ENCODE assay signal across 21 cellular contexts in the genomic region with DNA sequence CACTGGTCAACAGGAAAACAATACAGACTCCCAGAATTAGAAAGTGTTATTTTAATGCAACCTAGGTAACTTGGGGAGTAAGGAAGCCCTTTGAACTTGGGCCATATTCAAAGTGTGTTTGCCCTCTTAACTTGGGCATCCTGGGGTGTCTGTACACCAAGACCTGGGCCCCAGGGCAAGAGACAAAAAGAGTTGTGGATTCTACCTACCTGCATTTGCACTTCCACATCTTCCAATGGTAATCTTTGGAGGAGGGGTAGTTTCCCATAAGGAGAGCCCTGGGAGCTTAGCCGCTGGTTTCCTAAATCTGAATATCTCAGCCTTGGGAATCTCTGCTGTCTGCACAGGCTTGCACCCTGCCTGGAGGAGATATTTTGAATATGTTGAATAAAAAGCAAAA. TPM values are rescaled to one million over a fixed set of nuclear protein-coding genes. Genes with fewer than 3 reads are reported as not detected.
DNase-seq lines count a peak whose midpoint lies in the region; ATAC-seq and TF ChIP-seq lines count a peak whose summit lies in the region.
"Had no signal": no experiment of that assay in that cellular context is flagged by ENCODE, and none has a peak within 500 bp of the region (broad histone marks: within the 10 kb centered on the region; RNA-seq: fewer than 3 reads in every experiment).

No MANE protein-coding gene starts in this region.

- no peak overlapping the region for H2BK5ac ChIP-seq in H9 (ENCODE audit: insufficient read length, low read length)
- no peak overlapping the region for H2BK5ac ChIP-seq in mesendoderm (ENCODE audit: low read length)

- H3K79me2 ChIP-seq in H9 (ENCODE audit: insufficient read depth, low read length) (no peaks in the 10 kb centered on the region), smooth muscle cell (ENCODE audit: low read depth) (no peaks in the 10 kb centered on the region), mesendoderm (ENCODE audit: control insufficient read depth, insufficient read depth, low read length) (no peaks in the 10 kb centered on the region)

- H3K18ac ChIP-seq in H9 (ENCODE audit: insufficient read length, low read depth, low read length): no peak overlapping the region
- no peak overlapping the region for H3K18ac ChIP-seq in mesendoderm (ENCODE audit: low read length)

- peak; percentile 28 for ATAC-seq in WTC11
- no peak for ATAC-seq in naive thymus-derived CD8-positive, alpha-beta T cell
- no peak for ATAC-seq in HG03469 (IDR thresholded peaks at IDR 0.05; ENCODE audit: unreplicated experiment)

- no peaks in the 10 kb centered on the region for H3F3A ChIP-seq in smooth muscle cell (ENCODE audit: low read depth)

- peak overlapping the region in 8 of 11 experiments; percentile 42 to 66 (median 56); a peak in 15 of 22 replicates for H3K4me2 ChIP-seq in BLaER1 treated with 17β-estradiol and CSF1 and Interleukin-3, amounts not matched to agents 10 nM and 100 nM
- H3K4me2 ChIP-seq in H9 (ENCODE audit: insufficient read depth, insufficient read length, low read length) (no peak overlapping the region), smooth muscle cell (no peak overlapping the region), mesendoderm (ENCODE audit: low read length) (no peak overlapping the region)
- H3K4me2 ChIP-seq: KMS-11 had no signal

- H3K14ac ChIP-seq in H9 (ENCODE audit: insufficient read depth, low read length): no peak overlapping the region

- CTCF ChIA-PET in WTC11 (lab: Charles Lee): interaction anchor here (1.2 to 3.3 kb wide), 4 partner anchors 10 to 56 kb away, joined by 3 to 20 read pairs (median 8); no protein-coding TSS in a partner anchor

- H3K23ac ChIP-seq in H9 (ENCODE audit: insufficient read length, low read depth, low read length): no peak overlapping the region
- no peak overlapping the region for H3K23ac ChIP-seq in mesendoderm (ENCODE audit: low read length)

- H2BK12ac ChIP-seq in H9 (ENCODE audit: insufficient read length, low read depth, low read length): no peak overlapping the region

- no peak overlapping the region for H2BK120ac ChIP-seq in H9 (ENCODE audit: low read depth, low read length, poor library complexity, severe bottlenecking)
- H2BK120ac ChIP-seq in mesendoderm (ENCODE audit: low read depth, low read length): no peak overlapping the region

- H3K27ac Mint-ChIP-seq in H9: no peak overlapping the region
- H3K27ac Mint-ChIP-seq in WTC11: no peak overlapping the region
- peak overlapping the region in 8 of 10 donors; percentile 5 to 79 (median 41) for H3K27ac Mint-ChIP-seq in naive thymus-derived CD8-positive, alpha-beta T cell

- H3K4ac ChIP-seq in H9 (ENCODE audit: low read depth, low read length) (no peak overlapping the region), mesendoderm (ENCODE audit: low read depth, low read length) (no peak overlapping the region)

- H3K4me3 Mint-ChIP-seq in H9: peak overlapping the region; percentile 13 to 27; a peak in 1 of 5 replicates
- H3K4me3 Mint-ChIP-seq in WTC11: peak overlapping the region; percentile 22
- no peak overlapping the region for H3K4me3 Mint-ChIP-seq in naive thymus-derived CD8-positive, alpha-beta T cell
- H3K4me3 Mint-ChIP-seq: CD4-positive, CD25-positive, alpha-beta regulatory T cell had no signal

- H3K27me3 Mint-ChIP-seq in H9 (ENCODE audit: low read depth): peaks cover 93% of the 10 kb centered on the region
- peaks cover 100% of the 10 kb centered on the region for H3K27me3 Mint-ChIP-seq in WTC11 (ENCODE audit: low read depth)
- peaks cover 0 to 3% (median 0%) of the 10 kb centered on the region in 5 donors for H3K27me3 Mint-ChIP-seq in naive thymus-derived CD8-positive, alpha-beta T cell

- no peak overlapping the region for H3T11ph ChIP-seq in H9 (ENCODE audit: low read length)

- no peaks in the 10 kb centered on the region for H3K27me3 ChIP-seq in BLaER1 treated with 17β-estradiol and CSF1 and Interleukin-3, amounts not matched to agents 10 nM and 100 nM
- H3K27me3 ChIP-seq in H9 (ENCODE audit: insufficient read depth, low read length) (peaks cover 64% of the 10 kb centered on the region), smooth muscle cell (ENCODE audit: low read depth) (peaks cover 7% of the 10 kb centered on the region), mesendoderm (ENCODE audit: insufficient read depth, low read length, poor library complexity) (no peaks in the 10 kb centered on the region)

- H3K56ac ChIP-seq in H9 (ENCODE audit: insufficient read length, low read depth, low read length) (no peak overlapping the region), mesendoderm (ENCODE audit: low read length) (no peak overlapping the region)

- H4K5ac ChIP-seq in H9 (ENCODE audit: insufficient read length, low read depth, low read length): no peak overlapping the region
- H4K5ac ChIP-seq in mesendoderm (ENCODE audit: low read length): no peak overlapping the region

- no peak overlapping the region for H3K4me3 ChIP-seq in BLaER1 treated with 17β-estradiol and CSF1 and Interleukin-3, amounts not matched to agents 10 nM and 100 nM
- no peak overlapping the region for H3K4me3 ChIP-seq in smooth muscle cell
- H3K4me3 ChIP-seq in mesendoderm (ENCODE audit: low read length): no peak overlapping the region

- H2BK20ac ChIP-seq in H9 (ENCODE audit: low read depth, low read length, poor library complexity, severe bottlenecking): no peak overlapping the region

- H3K9me3 Mint-ChIP-seq in H9 (no peaks in the 10 kb centered on the region; a peak in 1 of 5 replicates), WTC11 (no peaks in the 10 kb centered on the region)
- peaks cover 0 to 1% (median 0%) of the 10 kb centered on the region in 9 donors for H3K9me3 Mint-ChIP-seq in naive thymus-derived CD8-positive, alpha-beta T cell
- H3K9me3 Mint-ChIP-seq: CD4-positive, CD25-positive, alpha-beta regulatory T cell had no signal

- H2AK5ac ChIP-seq in H9 (ENCODE audit: insufficient read length, low read length): no peak overlapping the region
- no peak overlapping the region for H2AK5ac ChIP-seq in mesendoderm (ENCODE audit: low read length)

- H3K36me3 Mint-ChIP-seq in H9 (ENCODE audit: insufficient read depth in 1 of 3, low read depth in 3 of 3) (no peaks in the 10 kb centered on the region), WTC11 (no peaks in the 10 kb centered on the region)
- H3K36me3 Mint-ChIP-seq in naive thymus-derived CD8-positive, alpha-beta T cell: no peaks in the 10 kb centered on the region
- H3K36me3 Mint-ChIP-seq: CD4-positive, CD25-positive, alpha-beta regulatory T cell had no signal

- no peaks in the 10 kb centered on the region for H3K36me3 ChIP-seq in BLaER1 treated with 17β-estradiol and CSF1 and Interleukin-3, amounts not matched to agents 10 nM and 100 nM
- no peaks in the 10 kb centered on the region for H3K36me3 ChIP-seq in smooth muscle cell (ENCODE audit: low read depth)
- H3K36me3 ChIP-seq in mesendoderm (ENCODE audit: control insufficient read depth, insufficient read depth, low read length): no peaks in the 10 kb centered on the region

- peaks cover 13 to 51% (median 28%) of the 10 kb centered on the region in 10 experiments for H3K4me1 ChIP-seq in BLaER1 treated with 17β-estradiol and CSF1 and Interleukin-3, amounts not matched to agents 10 nM and 100 nM
- H3K4me1 ChIP-seq in H9 (ENCODE audit: insufficient read depth, low read length): peaks cover 11% of the 10 kb centered on the region; the same call in 1 of the 2 replicates
- H3K4me1 ChIP-seq in smooth muscle cell (ENCODE audit: low read depth): no peaks in the 10 kb centered on the region
- H3K4me1 ChIP-seq in mesendoderm (ENCODE audit: control insufficient read depth, low read depth, low read length): peaks cover 11% of the 10 kb centered on the region

- TF ChIP-seq CTCF in H9 (conservative IDR thresholded peaks at IDR 0.05) (no peak), WTC11 (IDR thresholded peaks at IDR 0.05) (no peak), smooth muscle cell (IDR thresholded peaks at IDR 0.05; ENCODE audit: borderline replicate concordance, insufficient read depth, poor library complexity, severe bottlenecking) (no peak)

- no peaks in the 10 kb centered on the region for H3K9me3 ChIP-seq in BLaER1 treated with 17β-estradiol and CSF1 and Interleukin-3, amounts not matched to agents 10 nM and 100 nM (replicated peaks in 1 of 11)
- H3K9me3 ChIP-seq in H9 (ENCODE audit: control insufficient read depth, low read depth, low read length): no peaks in the 10 kb centered on the region
- H3K9me3 ChIP-seq in smooth muscle cell (replicated peaks; ENCODE audit: low read depth): no peaks in the 10 kb centered on the region

- H2BK15ac ChIP-seq in H9 (ENCODE audit: low read depth, low read length) (no peak overlapping the region), mesendoderm (replicated peaks; ENCODE audit: low read depth) (no peak overlapping the region)

- H3K4me1 Mint-ChIP-seq in H9 (peaks cover 63% of the 10 kb centered on the region in 2 experiments), WTC11 (peaks cover 68% of the 10 kb centered on the region)
- peaks cover 20 to 35% (median 27%) of the 10 kb centered on the region in 4 donors for H3K4me1 Mint-ChIP-seq in naive thymus-derived CD8-positive, alpha-beta T cell

- H4K20me1 ChIP-seq in BLaER1 treated with 17β-estradiol and CSF1 and Interleukin-3, amounts not matched to agents 10 nM and 100 nM: no peaks in the 10 kb centered on the region
- H4K20me1 ChIP-seq in H9 (ENCODE audit: control insufficient read depth, insufficient read depth, insufficient read length) (no peaks in the 10 kb centered on the region), smooth muscle cell (ENCODE audit: low read depth) (no peaks in the 10 kb centered on the region)

- H3K27ac ChIP-seq in BLaER1 treated with 17β-estradiol and CSF1 and Interleukin-3, amounts not matched to agents 10 nM and 100 nM: peak overlapping the region in 1 of 11 experiments; percentile 8; a peak in 1 of 22 replicates
- H3K27ac ChIP-seq in H9 (ENCODE audit: insufficient read length, low read depth, low read length) (no peak overlapping the region), smooth muscle cell (ENCODE audit: low read depth) (no peak overlapping the region), mesendoderm (ENCODE audit: low read depth, low read length) (no peak overlapping the region)
- H3K27ac ChIP-seq: HL-60, KMS-11 had no signal

- no peaks in the 10 kb centered on the region for H3K23me2 ChIP-seq in H9 (ENCODE audit: insufficient read length, low read depth, low read length, poor library complexity, severe bottlenecking)

- H3K9ac ChIP-seq in BLaER1 treated with 17β-estradiol and CSF1 and Interleukin-3, amounts not matched to agents 10 nM and 100 nM: no peak overlapping the region
- H3K9ac ChIP-seq in H9 (ENCODE audit: extremely low read depth, insufficient read length, low read length) (no peak overlapping the region), smooth muscle cell (ENCODE audit: low read depth) (no peak overlapping the region), mesendoderm (ENCODE audit: low read length) (no peak overlapping the region)
- H3K9ac ChIP-seq: KMS-11 had no signal

- no CpG with 5 or more reads among the region's 1 CpG for WGBS in H9 (ENCODE audit: extremely low coverage, insufficient read length, low lambda C conversion rate)
- WGBS in smooth muscle cell (ENCODE audit: low lambda C conversion rate): 40% methylated on average over 1 of the region's 1 CpG
- WGBS in mesendoderm (ENCODE audit: extremely low coverage, insufficient coverage, low lambda C conversion rate): no CpG with 5 or more reads among the region's 1 CpG

- no peak overlapping the region for H4K91ac ChIP-seq in H9 (ENCODE audit: insufficient read length, low read depth, low read length)

- H4K8ac ChIP-seq in H9 (replicated peaks; ENCODE audit: insufficient read length, low read depth, low read length) (no peak overlapping the region), mesendoderm (ENCODE audit: low read depth, low read length) (no peak overlapping the region)

- no peaks in the 10 kb centered on the region for H3K79me1 ChIP-seq in H9 (ENCODE audit: insufficient read depth, low read depth, low read length, poor library complexity, severe bottlenecking)
- no peaks in the 10 kb centered on the region for H3K79me1 ChIP-seq in mesendoderm (ENCODE audit: low read length)

- no peak for DNase-seq in H9
- no peak for DNase-seq in WTC11 (ENCODE audit: low spot score)
- DNase-seq in naive thymus-derived CD8-positive, alpha-beta T cell: no peak
- no peak for DNase-seq in smooth muscle cell (lab: John Stamatoyannopoulos, UW; ENCODE audit: unreplicated experiment)
- DNase-seq in NCI-H146 treated with DMSO at 0.1 percent for 48 hours (lab: John Stamatoyannopoulos, UW; ENCODE audit: unreplicated experiment): no peak
- no peak for DNase-seq in mesendoderm
- DNase-seq: 8988T; C1 segment of cervical spinal cord; CD4-positive, CD25-positive, alpha-beta regulatory T cell; DMS153; DMS79; GDM1; HCEC 1CT had no signal

- POLR2A ChIA-PET in WTC11 (lab: Charles Lee): no interaction called here
- POLR2A ChIA-PET in naive thymus-derived CD8-positive, alpha-beta T cell (lab: Charles Lee): no interaction called here

- H2AFZ ChIP-seq in H9 (ENCODE audit: low read length) (no peak overlapping the region), smooth muscle cell (ENCODE audit: low read depth) (no peak overlapping the region)

RNA-seq across cellular contexts. Expression of a gene that starts 8.5 kb away (rescaled TPM):
- total RNA-seq in H9 (2021) (0.26 and 0.33 TPM in 2 replicates), WTC11 (2021) (0.16 TPM in 1 of 3 replicates, not detected in the others), smooth muscle cell (not detected in 2 replicates)
- not detected for total RNA-seq in naive thymus-derived CD8-positive, alpha-beta T cell
- not detected for polyA plus RNA-seq in naive thymus-derived CD8-positive, alpha-beta T cell
- not detected in 2 replicates for polyA plus RNA-seq in smooth muscle cell
- 1.8 TPM for polyA plus RNA-seq in mesendoderm (2013, experiment 1 of 2)
- 1.7 TPM for polyA plus RNA-seq in mesendoderm (2013, experiment 2 of 2)
- total RNA-seq: A673; CD4-positive, CD25-positive, alpha-beta regulatory T cell; Daoy; H4 had no signal
- polyA plus RNA-seq: AG04450; CD4-positive, CD25-positive, alpha-beta regulatory T cell had no signal

RNA-seq across cellular contexts. Expression of a gene that starts 46.9 kb away (rescaled TPM):
- total RNA-seq in H9 (2021): 0.66 and 0.96 TPM in 2 replicates
- total RNA-seq in WTC11 (2021): 0.74 to 0.89 TPM in 2 of 3 replicates, not detected in the other
- total RNA-seq in naive thymus-derived CD8-positive, alpha-beta T cell: not detected
- not detected for polyA plus RNA-seq in naive thymus-derived CD8-positive, alpha-beta T cell
- 0.67 and 2.7 TPM in 2 replicates for total RNA-seq in smooth muscle cell
- polyA plus RNA-seq in smooth muscle cell: 1.2 and 2.1 TPM in 2 replicates
- 2.9 TPM for polyA plus RNA-seq in mesendoderm (2013, experiment 1 of 2)
- 3.0 TPM for polyA plus RNA-seq in mesendoderm (2013, experiment 2 of 2)
- total RNA-seq: A673; CD4-positive, CD25-positive, alpha-beta regulatory T cell had no signal
- polyA plus RNA-seq: CD4-positive, CD25-positive, alpha-beta regulatory T cell had no signal

RNA-seq across cellular contexts. Expression of a gene that starts 59.4 kb away (rescaled TPM):
- total RNA-seq in H9 (2021): 23.0 and 23.1 TPM in 2 replicates
- total RNA-seq in WTC11 (2021): 14.3 to 15.6 TPM (median 15.2 TPM) in 3 replicates
- total RNA-seq in naive thymus-derived CD8-positive, alpha-beta T cell: 10 to 100 TPM; 68.9 to 75.3 TPM
- 10 to 100 TPM; 21.7 to 25.1 (median 22.3) TPM for polyA plus RNA-seq in naive thymus-derived CD8-positive, alpha-beta T cell
- 15.1 and 22.9 TPM in 2 replicates for total RNA-seq in smooth muscle cell
- 3.8 and 10.9 TPM in 2 replicates for polyA plus RNA-seq in smooth muscle cell
- 12.2 TPM for polyA plus RNA-seq in mesendoderm (2013, experiment 1 of 2)
- polyA plus RNA-seq in mesendoderm (2013, experiment 2 of 2): 12.4 TPM

Comparison
In these comparisons a context has a peak if more than half of its experiments do, and no peak if none do; other contexts are left out.
1. H3K4me2 ChIP-seq: peak in BLaER1 treated with 17β-estradiol and CSF1 and Interleukin-3, amounts not matched to agents 10 nM and 100 nM (8 of 11); none in H9 (single experiment), smooth muscle cell (single experiment) and mesendoderm (single experiment).
2. H3K27ac Mint-ChIP-seq: peak in naive thymus-derived CD8-positive, alpha-beta T cell (8 of 10); none in H9 (0 of 3) and WTC11 (single experiment).
3. H3K4me3 Mint-ChIP-seq: peak in H9 (2 of 2) and WTC11 (single experiment); none in naive thymus-derived CD8-positive, alpha-beta T cell (0 of 10).